30 cellular contexts compared by ENCODE assay signal in genomic region chr7:150814328-150815001, GRCh38. TPM values are rescaled to one million over a fixed set of nuclear protein-coding genes. Genes with fewer than 3 reads are reported as not detected.
"Had no signal": no experiment of that assay in that cellular context is flagged by ENCODE, and none has a peak within 500 bp of the region (broad histone marks: within the 10 kb centered on the region; RNA-seq: fewer than 3 reads in every experiment).

No MANE protein-coding gene starts in this region.

- H3K9ac ChIP-seq: parathyroid adenoma had no signal

- H3K36me3 Mint-ChIP-seq: stimulated activated effector memory CD8-positive, alpha-beta T cell treated with anti-CD3 and anti-CD28 coated beads, Interleukin-12 subunit alpha, Interleukin-12 subunit beta, amount 100 ng/mL, for 72 hours; type B pancreatic cell had no signal

- H3K27ac ChIP-seq: gastrocnemius medialis, left lung, neutrophil, parathyroid adenoma, prostate gland, right atrium auricular region, stomach, thyroid gland had no signal

- H3K27me3 ChIP-seq: left lung, right atrium auricular region, stomach, thyroid gland had no signal

- H3K9me3 Mint-ChIP-seq: type B pancreatic cell had no signal

- H3K36me3 ChIP-seq: gastrocnemius medialis, left lung, neutrophil, prostate gland, right atrium auricular region, stomach, thyroid gland had no signal

- FAIRE-seq: kidney had no signal

- H3K4me3 ChIP-seq: gastrocnemius medialis, left lung, prostate gland, right atrium auricular region, stomach, thyroid gland had no signal

- ATAC-seq: gastrocnemius medialis; left lung; naive thymus-derived CD8-positive, alpha-beta T cell; sciatic nerve; stimulated activated effector memory CD8-positive, alpha-beta T cell treated with anti-CD3 and anti-CD28 coated beads, Interleukin-12 subunit alpha, Interleukin-12 subunit beta, amount 100 ng/mL, for 72 hours had no signal

- H3K4me3 Mint-ChIP-seq: naive thymus-derived CD8-positive, alpha-beta T cell; nephron progenitor cell; stimulated activated effector memory CD8-positive, alpha-beta T cell treated with anti-CD3 and anti-CD28 coated beads, Interleukin-12 subunit alpha, Interleukin-12 subunit beta, amount 100 ng/mL, for 72 hours; type B pancreatic cell had no signal

- H2AFZ ChIP-seq: parathyroid adenoma had no signal

- H3K27ac Mint-ChIP-seq: naive thymus-derived CD8-positive, alpha-beta T cell; nephron progenitor cell; stimulated activated effector memory CD8-positive, alpha-beta T cell treated with anti-CD3 and anti-CD28 coated beads, Interleukin-12 subunit alpha, Interleukin-12 subunit beta, amount 100 ng/mL, for 72 hours; type B pancreatic cell had no signal

- H3K9me3 ChIP-seq: gastrocnemius medialis, neutrophil, prostate gland, thyroid gland had no signal

- DNase-seq: cortex of kidney; effector CD4-positive, alpha-beta T cell; foreskin fibroblast; gastrocnemius medialis; head of caudate nucleus; kidney; left lung; mesenchymal stem cell; midbrain; naive thymus-derived CD8-positive, alpha-beta T cell; nephron progenitor cell; stimulated activated CD4-positive, alpha-beta T cell treated with anti-CD3 and anti-CD28 coated beads, Interleukin-2, amount 100 ng/mL, for 24 hours; stimulated activated CD4-positive, alpha-beta T cell treated with anti-CD3 and anti-CD28 coated beads, Interleukin-4, amount 100 ng/mL, for 24 hours; stimulated activated naive CD4-positive, alpha-beta T cell treated with Interleukin-2 at 50 U/mL for 16 hours; stomach; thyroid gland had no signal

- H3K4me1 ChIP-seq: gastrocnemius medialis, left lung, parathyroid adenoma, prostate gland, right atrium auricular region, stomach, thyroid gland had no signal

- H3K79me2 ChIP-seq: parathyroid adenoma had no signal

- H3K4me1 Mint-ChIP-seq: naive thymus-derived CD8-positive, alpha-beta T cell; stimulated activated effector memory CD8-positive, alpha-beta T cell treated with anti-CD3 and anti-CD28 coated beads, Interleukin-12 subunit alpha, Interleukin-12 subunit beta, amount 100 ng/mL, for 72 hours had no signal

RNA-seq across cellular contexts. Expression of gene TMEM176A, which starts 13.9 kb away (rescaled TPM):
- total RNA-seq: dermis microvascular lymphatic vessel endothelial cell, glomerular endothelial cell, lung microvascular endothelial cell, myocyte had no signal

RNA-seq across cellular contexts. Expression of gene TMEM176B, which starts 14.3 kb away (rescaled TPM):
- total RNA-seq: dermis microvascular lymphatic vessel endothelial cell; glomerular endothelial cell; lung microvascular endothelial cell; myocyte; naive thymus-derived CD8-positive, alpha-beta T cell had no signal

RNA-seq across cellular contexts. Expression of gene AOC1, which starts 37.9 kb away (rescaled TPM):
- total RNA-seq: dermis microvascular lymphatic vessel endothelial cell; glomerular endothelial cell; lung microvascular endothelial cell; naive thymus-derived CD8-positive, alpha-beta T cell; omental fat pad; right atrium auricular region; sciatic nerve; temporal lobe had no signal
- polyA plus RNA-seq: naive thymus-derived CD8-positive, alpha-beta T cell; urinary bladder had no signal
